Comparison of ENCODE assay signal across 8 cellular contexts in the genomic region with DNA sequence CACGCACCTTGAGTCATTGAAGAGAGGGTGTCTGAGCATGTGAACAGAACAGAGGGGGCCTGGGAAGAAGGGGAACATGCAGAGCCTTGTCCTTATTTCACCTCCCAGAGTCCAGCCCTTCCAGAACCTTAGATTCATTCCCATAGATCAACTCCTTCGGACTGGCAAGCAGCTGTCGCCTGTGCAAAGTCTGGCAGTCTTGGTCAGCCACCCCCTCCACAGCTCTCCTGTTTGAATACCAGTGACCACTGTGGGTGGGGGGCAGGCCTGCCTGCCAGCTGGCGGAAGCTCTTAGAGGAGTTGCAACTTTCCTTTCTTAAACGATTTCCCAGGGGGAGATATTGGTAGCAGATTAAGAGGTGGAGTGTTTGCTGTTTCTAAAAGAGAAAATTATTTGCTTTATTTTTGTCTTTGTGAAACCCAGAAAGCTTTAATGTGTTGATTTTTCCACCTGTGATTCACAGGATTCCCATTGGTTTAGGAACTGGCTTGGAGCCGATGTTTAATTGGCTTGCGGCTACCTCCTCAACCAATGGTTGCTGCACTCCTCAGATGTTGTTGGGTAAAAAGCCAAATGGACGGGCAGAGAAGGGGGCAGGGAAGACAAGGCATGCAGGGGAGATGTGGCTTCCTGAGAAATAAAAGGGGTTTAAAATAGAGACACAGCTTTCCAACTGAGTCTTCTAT.
A peak's percentile ranks its signal among the peaks of the same experiment; 100 is the strongest.
DNase-seq lines count a peak whose midpoint lies in the region; ATAC-seq and TF ChIP-seq lines count a peak whose summit lies in the region.

No MANE protein-coding gene starts in this region.

- no peak for TF ChIP-seq CTCF in fibroblast of pulmonary artery (IDR thresholded peaks at IDR 0.05; ENCODE audit: low read length, missing control alignments)

- no peak for ATAC-seq in HG03159 (IDR thresholded peaks at IDR 0.05; ENCODE audit: unreplicated experiment)
- no peak for ATAC-seq in HG03442 (IDR thresholded peaks at IDR 0.05; ENCODE audit: unreplicated experiment)

- DNase-seq in NCI-H82 (lab: John Stamatoyannopoulos, UW), result peak; percentile 65
- no peak for DNase-seq in NCI-H82 treated with DMSO at 0.1 percent for 48 hours (lab: John Stamatoyannopoulos, UW; ENCODE audit: unreplicated experiment)
- DNase-seq in NCI-H69 (lab: John Stamatoyannopoulos, UW), result peak; percentile 90
- DNase-seq in fibroblast of pulmonary artery (ENCODE audit: low read depth), result peak; percentile 31
- DNase-seq in superior temporal gyrus (ENCODE audit: extremely low spot score), result peak; percentile 13
- no peak for DNase-seq in stimulated activated CD4-positive, alpha-beta T cell treated with anti-CD3 and anti-CD28 coated beads, Interleukin-2, amount 100 ng/mL, for 24 hours

- H3K4me3 ChIP-seq in fibroblast of pulmonary artery (replicated peaks; ENCODE audit: low read depth, low read length), result no peak overlapping the region

Comparison
In these comparisons a context has a peak if more than half of its experiments do, and no peak if none do; other contexts are left out.
1. DNase-seq: peak in NCI-H82 (single experiment), NCI-H69 (single experiment), fibroblast of pulmonary artery (single experiment) and superior temporal gyrus (single experiment); none in NCI-H82 treated with DMSO at 0.1 percent for 48 hours (single experiment) and stimulated activated CD4-positive, alpha-beta T cell treated with anti-CD3 and anti-CD28 coated beads, Interleukin-2, amount 100 ng/mL, for 24 hours (0 of 2).